ENCODE assay signal across 8 cellular contexts in genomic region chr10:42866115-42866995, GRCh38.
DNase-seq lines count a peak whose midpoint lies in the region; ATAC-seq lines count a peak whose summit lies in the region.

No MANE protein-coding gene starts in this region.

- H3K27me3 ChIP-seq in H7 (ENCODE audit: control insufficient read depth, insufficient read depth, low read length) = peaks cover 5% of the 10 kb centered on the region; the same call in 1 of the 2 replicates

- H3K36me3 ChIP-seq in H7 (replicated peaks; ENCODE audit: control insufficient read depth, insufficient read depth, low read length) = no peaks in the 10 kb centered on the region

- peak; percentile 91 for ATAC-seq in activated CD8-positive, alpha-beta memory T cell treated with anti-CD3 and anti-CD28 coated beads, Interleukin-2, amount 10 ng/mL, durations not matched to agents 7 days and 5 days
- peak; percentile 91 for ATAC-seq in esophagus mucosa
- no peak for ATAC-seq in HG03571 (IDR thresholded peaks at IDR 0.05; ENCODE audit: unreplicated experiment)

- H3K4me3 ChIP-seq in H7 (ENCODE audit: insufficient read depth, low read depth, low read length) = peak overlapping the region; percentile 10; the same call in 1 of the 2 replicates

- no peaks in the 10 kb centered on the region for H3K9me3 Mint-ChIP-seq in activated CD8-positive, alpha-beta memory T cell treated with anti-CD3 and anti-CD28 coated beads, Interleukin-2, amount 10 ng/mL, durations not matched to agents 7 days and 5 days (ENCODE audit: low read depth)

- peaks cover 5% of the 10 kb centered on the region for H3K4me1 Mint-ChIP-seq in activated CD8-positive, alpha-beta memory T cell treated with anti-CD3 and anti-CD28 coated beads, Interleukin-2, amount 10 ng/mL, durations not matched to agents 7 days and 5 days

- no peaks in the 10 kb centered on the region for H3K36me3 Mint-ChIP-seq in activated CD8-positive, alpha-beta memory T cell treated with anti-CD3 and anti-CD28 coated beads, Interleukin-2, amount 10 ng/mL, durations not matched to agents 7 days and 5 days

- H3K27ac Mint-ChIP-seq in activated CD8-positive, alpha-beta memory T cell treated with anti-CD3 and anti-CD28 coated beads, Interleukin-2, amount 10 ng/mL, durations not matched to agents 7 days and 5 days = no peak overlapping the region

- CTCF ChIA-PET in activated CD8-positive, alpha-beta memory T cell treated with anti-CD3 and anti-CD28 coated beads, Interleukin-2, amount 10 ng/mL, durations not matched to agents 7 days and 5 days (lab: Charles Lee) = interaction anchor here (1.9 kb wide), 1 partner anchor 239 kb away, joined by 5 read pairs; no protein-coding TSS in a partner anchor

- peak; percentile 3 for DNase-seq in DMS79 (lab: John Stamatoyannopoulos, UW)
- DNase-seq in H7 = peak; percentile 92
- peak; percentile 41 for DNase-seq in NCI-H2227 treated with DMSO at 0.1 percent for 48 hours (lab: John Stamatoyannopoulos, UW)
- DNase-seq in activated CD8-positive, alpha-beta memory T cell treated with anti-CD3 and anti-CD28 coated beads, Interleukin-2, amount 10 ng/mL, durations not matched to agents 7 days and 5 days = peak; percentile 50
- DNase-seq in middle frontal gyrus (ENCODE audit: extremely low spot score, low spot score) = peak; percentile 77
- DNase-seq in stimulated activated naive CD4-positive, alpha-beta T cell (lab: John Stamatoyannopoulos, UW) = peak in 5 of 6 experiments; percentile 4 to 52 (median 20)

- peak overlapping the region; percentile 45 for H3K4me3 Mint-ChIP-seq in activated CD8-positive, alpha-beta memory T cell treated with anti-CD3 and anti-CD28 coated beads, Interleukin-2, amount 10 ng/mL, durations not matched to agents 7 days and 5 days

- peaks cover 44% of the 10 kb centered on the region for H3K27me3 Mint-ChIP-seq in activated CD8-positive, alpha-beta memory T cell treated with anti-CD3 and anti-CD28 coated beads, Interleukin-2, amount 10 ng/mL, durations not matched to agents 7 days and 5 days

Comparison
In these comparisons a context has a peak if more than half of its experiments do, and no peak if none do; other contexts are left out.
1. DNase-seq: peak in every context shown above with its lines; median percentile 92 in H7; 77 in middle frontal gyrus; 50 in activated CD8-positive, alpha-beta memory T cell treated with anti-CD3 and anti-CD28 coated beads, Interleukin-2, amount 10 ng/mL, durations not matched to agents 7 days and 5 days; 41 in NCI-H2227 treated with DMSO at 0.1 percent for 48 hours; 20 in stimulated activated naive CD4-positive, alpha-beta T cell; 3 in DMS79.